21 cellular contexts compared by ENCODE assay signal in genomic region chr1:198462365-198463025, GRCh38.
DNase-seq lines count a peak whose midpoint lies in the region; ATAC-seq, FAIRE-seq and TF ChIP-seq lines count a peak whose summit lies in the region.
"Had no signal": no experiment of that assay in that cellular context is flagged by ENCODE, and none has a peak within 500 bp of the region (broad histone marks: within the 10 kb centered on the region; RNA-seq: fewer than 3 reads in every experiment).

No MANE protein-coding gene starts in this region.

- DNase-seq in activated CD8-positive, alpha-beta T cell treated with anti-CD3 and anti-CD28 coated beads for 36 hours = peak; percentile 27
- no peak for DNase-seq in activated CD8-positive, alpha-beta T cell treated with anti-CD3 and anti-CD28 coated beads, Interleukin-2, amount 10 ng/mL, durations not matched to agents 7 days and 5 days
- DNase-seq in HTR-8/SVneo (ENCODE audit: insufficient read length, low spot score) (peak; percentile 14), astrocyte of the spinal cord (ENCODE audit: low read depth, low spot score) (peak; percentile 55), lung (ENCODE audit: low spot score) (no peak), CD14-positive monocyte (ENCODE audit: low spot score) (no peak)
- DNase-seq: ACHN; activated B cell treated with CpG ODN at 0.5 μM for 24 hours; activated gamma-delta T cell; cortex of kidney; DMS 273 treated with DMSO at 0.1 percent for 48 hours; left cardiac atrium; naive thymus-derived CD4-positive, alpha-beta T cell; NCI-H1417 treated with DMSO at 0.1 percent for 48 hours; SJCRH30; transverse colon had no signal

- H3K27me3 ChIP-seq in lung (ENCODE audit: control insufficient read depth, insufficient read depth) = no peaks in the 10 kb centered on the region
- H3K27me3 ChIP-seq: SJCRH30, transverse colon had no signal

- CTCF ChIA-PET in activated CD8-positive, alpha-beta T cell treated with anti-CD3 and anti-CD28 coated beads for 36 hours (lab: Charles Lee) = no interaction called here
- CTCF ChIA-PET in activated CD8-positive, alpha-beta T cell treated with anti-CD3 and anti-CD28 coated beads, Interleukin-2, amount 10 ng/mL, durations not matched to agents 7 days and 5 days (lab: Charles Lee) = interaction anchor here (0.8 kb wide), 1 partner anchor 593 kb away, joined by 3 read pairs; no protein-coding TSS in a partner anchor

- no peaks in the 10 kb centered on the region for H3K27me3 Mint-ChIP-seq in activated CD8-positive, alpha-beta T cell treated with anti-CD3 and anti-CD28 coated beads for 36 hours
- H3K27me3 Mint-ChIP-seq in activated CD8-positive, alpha-beta T cell treated with anti-CD3 and anti-CD28 coated beads, Interleukin-2, amount 10 ng/mL, durations not matched to agents 7 days and 5 days (ENCODE audit: low read depth) = peaks cover under 1% of the 10 kb centered on the region
- no peaks in the 10 kb centered on the region for H3K27me3 Mint-ChIP-seq in CD14-positive monocyte (ENCODE audit: low read depth in 3 of 3)
- H3K27me3 Mint-ChIP-seq: activated B cell treated with CpG ODN at 0.5 μM for 24 hours; naive thymus-derived CD4-positive, alpha-beta T cell had no signal

- peaks cover 19% of the 10 kb centered on the region for H3K4me1 Mint-ChIP-seq in activated CD8-positive, alpha-beta T cell treated with anti-CD3 and anti-CD28 coated beads for 36 hours (ENCODE audit: low read depth)
- no peaks in the 10 kb centered on the region for H3K4me1 Mint-ChIP-seq in activated CD8-positive, alpha-beta T cell treated with anti-CD3 and anti-CD28 coated beads, Interleukin-2, amount 10 ng/mL, durations not matched to agents 7 days and 5 days (ENCODE audit: low read depth)
- no peaks in the 10 kb centered on the region for H3K4me1 Mint-ChIP-seq in CD14-positive monocyte
- H3K4me1 Mint-ChIP-seq: activated B cell treated with CpG ODN at 0.5 μM for 24 hours had no signal

- intact Hi-C loops in activated CD8-positive, alpha-beta T cell treated with anti-CD3 and anti-CD28 coated beads for 36 hours (cut with micrococcal nuclease) = loop anchor here (10.0 kb wide), 1 partner anchor 548 kb away; the partner anchor contains the start of gene LHX9
- intact Hi-C loops in CD14-positive monocyte (cut with micrococcal nuclease) = no loop called here

- no peak overlapping the region for H3K27ac ChIP-seq in lung (ENCODE audit: low read depth in 1 of 2, low read length in 1 of 2)
- H3K27ac ChIP-seq: SJCRH30, transverse colon had no signal

- no peaks in the 10 kb centered on the region for H3K9me3 ChIP-seq in lung (ENCODE audit: control insufficient read depth in 2 of 2, insufficient read depth in 1 of 2, low read length in 1 of 2)
- H3K9me3 ChIP-seq: SJCRH30, transverse colon had no signal

- no peaks in the 10 kb centered on the region for H3K36me3 ChIP-seq in lung (ENCODE audit: control insufficient read depth in 2 of 2, insufficient read depth in 2 of 2, low read length in 2 of 2)
- H3K36me3 ChIP-seq: SJCRH30, transverse colon had no signal

- no peaks in the 10 kb centered on the region for H3K36me3 Mint-ChIP-seq in activated CD8-positive, alpha-beta T cell treated with anti-CD3 and anti-CD28 coated beads for 36 hours (ENCODE audit: low read depth)
- H3K36me3 Mint-ChIP-seq in activated CD8-positive, alpha-beta T cell treated with anti-CD3 and anti-CD28 coated beads, Interleukin-2, amount 10 ng/mL, durations not matched to agents 7 days and 5 days (ENCODE audit: low read depth) = no peaks in the 10 kb centered on the region
- H3K36me3 Mint-ChIP-seq in CD14-positive monocyte = no peaks in the 10 kb centered on the region

- H3K27ac Mint-ChIP-seq in activated CD8-positive, alpha-beta T cell treated with anti-CD3 and anti-CD28 coated beads for 36 hours = no peak overlapping the region
- no peak overlapping the region for H3K27ac Mint-ChIP-seq in activated CD8-positive, alpha-beta T cell treated with anti-CD3 and anti-CD28 coated beads, Interleukin-2, amount 10 ng/mL, durations not matched to agents 7 days and 5 days
- no peak overlapping the region for H3K27ac Mint-ChIP-seq in CD14-positive monocyte
- H3K27ac Mint-ChIP-seq: activated B cell treated with CpG ODN at 0.5 μM for 24 hours; naive thymus-derived CD4-positive, alpha-beta T cell had no signal

- WGBS in lung, 2 donors = 94% methylated on average over 1 of the region's 1 CpG

- no peaks in the 10 kb centered on the region for H3K4me1 ChIP-seq in lung (ENCODE audit: control insufficient read depth in 2 of 2, insufficient read depth in 2 of 2, low read length in 2 of 2)
- H3K4me1 ChIP-seq: SJCRH30 had no signal

- POLR2A ChIA-PET in activated CD8-positive, alpha-beta T cell treated with anti-CD3 and anti-CD28 coated beads for 36 hours (lab: Charles Lee) = no interaction called here
- POLR2A ChIA-PET in activated CD8-positive, alpha-beta T cell treated with anti-CD3 and anti-CD28 coated beads, Interleukin-2, amount 10 ng/mL, durations not matched to agents 7 days and 5 days (lab: Charles Lee) = no interaction called here

- ATAC-seq in activated CD8-positive, alpha-beta T cell treated with anti-CD3 and anti-CD28 coated beads for 36 hours = peak; percentile 80
- no peak for ATAC-seq in activated CD8-positive, alpha-beta T cell treated with anti-CD3 and anti-CD28 coated beads, Interleukin-2, amount 10 ng/mL, durations not matched to agents 7 days and 5 days
- ATAC-seq in lung (ENCODE audit: insufficient read depth, low FRiP score) = peak; percentile 31
- ATAC-seq in GM21737 (IDR thresholded peaks at IDR 0.05; ENCODE audit: unreplicated experiment) = no peak
- no peak for ATAC-seq in HG02938 (IDR thresholded peaks at IDR 0.05; ENCODE audit: unreplicated experiment)
- ATAC-seq: naive thymus-derived CD4-positive, alpha-beta T cell; sciatic nerve had no signal

- no peak overlapping the region for H3K4me3 Mint-ChIP-seq in activated CD8-positive, alpha-beta T cell treated with anti-CD3 and anti-CD28 coated beads for 36 hours
- H3K4me3 Mint-ChIP-seq in activated CD8-positive, alpha-beta T cell treated with anti-CD3 and anti-CD28 coated beads, Interleukin-2, amount 10 ng/mL, durations not matched to agents 7 days and 5 days = no peak overlapping the region
- H3K4me3 Mint-ChIP-seq in CD14-positive monocyte = no peak overlapping the region
- H3K4me3 Mint-ChIP-seq: activated B cell treated with CpG ODN at 0.5 μM for 24 hours; naive thymus-derived CD4-positive, alpha-beta T cell had no signal

- H3K4me3 ChIP-seq in astrocyte of the spinal cord (ENCODE audit: low read depth, low read length) (no peak overlapping the region), lung (no peak overlapping the region)
- H3K4me3 ChIP-seq: SJCRH30, transverse colon had no signal

- FAIRE-seq in HTR-8/SVneo (lab: Jason Lieb, UNC) = no peak
- FAIRE-seq: GM12891, H1 had no signal

- TF ChIP-seq CTCF in activated CD8-positive, alpha-beta T cell treated with anti-CD3 and anti-CD28 coated beads for 36 hours (IDR thresholded peaks at IDR 0.05) = no peak
- no peak for TF ChIP-seq CTCF in astrocyte of the spinal cord (IDR thresholded peaks at IDR 0.05; ENCODE audit: low read depth, low read length)
- no peak for TF ChIP-seq CTCF in lung (IDR thresholded peaks at IDR 0.05; ENCODE audit: control extremely low read depth, extremely low read depth)
- no peak for TF ChIP-seq CTCF in CD14-positive monocyte (IDR thresholded peaks at IDR 0.05)

- in situ Hi-C loops in astrocyte of the spinal cord (cut with HindIII; ENCODE audit: low sequenced_read_pairs) = no loop called here

- no peaks in the 10 kb centered on the region for H3K9me3 Mint-ChIP-seq in activated CD8-positive, alpha-beta T cell treated with anti-CD3 and anti-CD28 coated beads for 36 hours
- H3K9me3 Mint-ChIP-seq in activated CD8-positive, alpha-beta T cell treated with anti-CD3 and anti-CD28 coated beads, Interleukin-2, amount 10 ng/mL, durations not matched to agents 7 days and 5 days (ENCODE audit: insufficient read depth) = no peaks in the 10 kb centered on the region
- peaks cover 0 to 3% (median 0%) of the 10 kb centered on the region in 7 donors for H3K9me3 Mint-ChIP-seq in CD14-positive monocyte
- H3K9me3 Mint-ChIP-seq: activated B cell treated with CpG ODN at 0.5 μM for 24 hours; naive thymus-derived CD4-positive, alpha-beta T cell had no signal

Comparison
In these comparisons a context has a peak if more than half of its experiments do, and no peak if none do; other contexts are left out.
1. ATAC-seq: peak in activated CD8-positive, alpha-beta T cell treated with anti-CD3 and anti-CD28 coated beads for 36 hours (single experiment) and lung (single experiment); none in activated CD8-positive, alpha-beta T cell treated with anti-CD3 and anti-CD28 coated beads, Interleukin-2, amount 10 ng/mL, durations not matched to agents 7 days and 5 days (single experiment), GM21737 (single experiment) and HG02938 (single experiment).
2. DNase-seq: peak in activated CD8-positive, alpha-beta T cell treated with anti-CD3 and anti-CD28 coated beads for 36 hours (single experiment), HTR-8/SVneo (single experiment) and astrocyte of the spinal cord (single experiment); none in activated CD8-positive, alpha-beta T cell treated with anti-CD3 and anti-CD28 coated beads, Interleukin-2, amount 10 ng/mL, durations not matched to agents 7 days and 5 days (single experiment), lung (single experiment) and CD14-positive monocyte (single experiment).